In genomic region chr14:79318371-79318770, GRCh38 we compare ENCODE assay signal across 18 cellular contexts.
"Had no signal": no experiment of that assay in that cellular context is flagged by ENCODE, and none has a peak within 500 bp of the region (broad histone marks: within the 10 kb centered on the region; RNA-seq: fewer than 3 reads in every experiment).

No MANE protein-coding gene starts in this region.

- H3K36me3 Mint-ChIP-seq: activated CD8-positive, alpha-beta memory T cell treated with anti-CD3 and anti-CD28 coated beads, Interleukin-2, amount 10 ng/mL, durations not matched to agents 7 days and 5 days; activated naive CD4-positive, alpha-beta T cell treated with anti-CD3 and anti-CD28 coated beads, Interleukin-2, amount 10 ng/mL, durations not matched to agents 7 days and 5 days; naive B cell; neural progenitor cell; stimulated activated memory B cell treated with anti-CD40 and anti-IgM and Interleukin-4, amounts not matched to agents 10 μg/mL and 1 μg/mL and 100 μg/mL, for 72 hours had no signal

- DNase-seq: activated CD4-positive, alpha-beta T cell treated with anti-CD3 and anti-CD28 coated beads for 1 hour; activated CD4-positive, alpha-beta T cell treated with anti-CD3 and anti-CD28 coated beads, Interleukin-2, amount 50 U/mL, for 48 hours; activated CD8-positive, alpha-beta memory T cell treated with anti-CD3 and anti-CD28 coated beads, Interleukin-2, amount 10 ng/mL, durations not matched to agents 7 days and 5 days; activated naive CD4-positive, alpha-beta T cell treated with anti-CD3 and anti-CD28 coated beads, Interleukin-2, amount 10 ng/mL, durations not matched to agents 7 days and 5 days; activated T-cell treated with anti-CD3 and anti-CD28 coated beads, Interleukin-2, amount 50 U/mL, for 1 hour; foreskin melanocyte; head of caudate nucleus; midbrain; naive B cell; pancreas; stimulated activated CD4-positive, alpha-beta T cell treated with anti-CD3 and anti-CD28 coated beads, Interleukin-2, amount 100 ng/mL, for 48 hours; thyroid gland had no signal

- H3K9me3 Mint-ChIP-seq: activated T-helper 2 cell treated with anti-CD3 and anti-CD28 coated beads, Interferon-gamma antibody, Interleukin-2, Interleukin-4, amounts not matched to agents 10 μg/mL and 5 μg/mL and 100 μg/mL, durations not matched to agents 14 hours and 24 hours and 36 hours; stimulated activated memory B cell treated with anti-CD40 and anti-IgM and Interleukin-4, amounts not matched to agents 10 μg/mL and 1 μg/mL and 100 μg/mL, for 72 hours had no signal

- ATAC-seq: activated CD8-positive, alpha-beta memory T cell treated with anti-CD3 and anti-CD28 coated beads, Interleukin-2, amount 10 ng/mL, durations not matched to agents 7 days and 5 days; left lobe of liver; pancreas; stimulated activated memory B cell treated with anti-CD40 and anti-IgM and Interleukin-4, amounts not matched to agents 10 μg/mL and 1 μg/mL and 100 μg/mL, for 72 hours had no signal

- H3K4me1 Mint-ChIP-seq: activated CD8-positive, alpha-beta memory T cell treated with anti-CD3 and anti-CD28 coated beads, Interleukin-2, amount 10 ng/mL, durations not matched to agents 7 days and 5 days; activated naive CD4-positive, alpha-beta T cell treated with anti-CD3 and anti-CD28 coated beads, Interleukin-2, amount 10 ng/mL, durations not matched to agents 7 days and 5 days; naive B cell; stimulated activated memory B cell treated with anti-CD40 and anti-IgM and Interleukin-4, amounts not matched to agents 10 μg/mL and 1 μg/mL and 100 μg/mL, for 72 hours had no signal

- H3K27ac Mint-ChIP-seq: activated CD8-positive, alpha-beta memory T cell treated with anti-CD3 and anti-CD28 coated beads, Interleukin-2, amount 10 ng/mL, durations not matched to agents 7 days and 5 days; activated naive CD4-positive, alpha-beta T cell treated with anti-CD3 and anti-CD28 coated beads, Interleukin-2, amount 10 ng/mL, durations not matched to agents 7 days and 5 days; activated T-helper 2 cell treated with anti-CD3 and anti-CD28 coated beads, Interferon-gamma antibody, Interleukin-2, Interleukin-4, amounts not matched to agents 10 μg/mL and 5 μg/mL and 100 μg/mL, durations not matched to agents 14 hours and 24 hours and 36 hours; naive B cell; neural progenitor cell; stimulated activated memory B cell treated with anti-CD40 and anti-IgM and Interleukin-4, amounts not matched to agents 10 μg/mL and 1 μg/mL and 100 μg/mL, for 72 hours had no signal

- H3K4me3 Mint-ChIP-seq: activated CD8-positive, alpha-beta memory T cell treated with anti-CD3 and anti-CD28 coated beads, Interleukin-2, amount 10 ng/mL, durations not matched to agents 7 days and 5 days; activated naive CD4-positive, alpha-beta T cell treated with anti-CD3 and anti-CD28 coated beads, Interleukin-2, amount 10 ng/mL, durations not matched to agents 7 days and 5 days; naive B cell; neural progenitor cell; stimulated activated memory B cell treated with anti-CD40 and anti-IgM and Interleukin-4, amounts not matched to agents 10 μg/mL and 1 μg/mL and 100 μg/mL, for 72 hours had no signal

- H3K27me3 Mint-ChIP-seq: activated CD8-positive, alpha-beta memory T cell treated with anti-CD3 and anti-CD28 coated beads, Interleukin-2, amount 10 ng/mL, durations not matched to agents 7 days and 5 days; activated naive CD4-positive, alpha-beta T cell treated with anti-CD3 and anti-CD28 coated beads, Interleukin-2, amount 10 ng/mL, durations not matched to agents 7 days and 5 days; naive B cell; stimulated activated memory B cell treated with anti-CD40 and anti-IgM and Interleukin-4, amounts not matched to agents 10 μg/mL and 1 μg/mL and 100 μg/mL, for 72 hours had no signal

- H3K4me3 ChIP-seq: coronary artery, esophagus muscularis mucosa, neural progenitor cell, pancreas, thyroid gland had no signal
